Comparison of ENCODE assay signal across 24 cellular contexts in genomic region chr10:29255117-29255516, GRCh38. TPM values are rescaled to one million over a fixed set of nuclear protein-coding genes. Genes with fewer than 3 reads are reported as not detected.
"Had no signal": no experiment of that assay in that cellular context is flagged by ENCODE, and none has a peak within 500 bp of the region (broad histone marks: within the 10 kb centered on the region; RNA-seq: fewer than 3 reads in every experiment).

No MANE protein-coding gene starts in this region.

- H3K4me1 Mint-ChIP-seq: activated CD4-positive, alpha-beta T cell treated with anti-CD3 and anti-CD28 coated beads for 36 hours; activated CD8-positive, alpha-beta memory T cell treated with anti-CD3 and anti-CD28 coated beads, Interleukin-2, amount 10 ng/mL, durations not matched to agents 7 days and 5 days; central memory CD8-positive, alpha-beta T cell; immature natural killer cell had no signal

- H3K36me3 ChIP-seq: esophagus squamous epithelium, neural progenitor cell, ovary, sigmoid colon, stomach, WERI-Rb-1 had no signal

- H3K27me3 ChIP-seq: ovary, sigmoid colon, testis had no signal

- H3K4me3 Mint-ChIP-seq: activated CD4-positive, alpha-beta memory T cell treated with anti-CD3 and anti-CD28 coated beads for 36 hours; activated CD4-positive, alpha-beta T cell treated with anti-CD3 and anti-CD28 coated beads for 36 hours; activated CD8-positive, alpha-beta memory T cell treated with anti-CD3 and anti-CD28 coated beads, Interleukin-2, amount 10 ng/mL, durations not matched to agents 7 days and 5 days; activated T-cell treated with anti-CD3 and anti-CD28 coated beads, Interleukin-2, amount 50 U/mL, for 24 hours; central memory CD8-positive, alpha-beta T cell; immature natural killer cell; neural progenitor cell; T-helper 1 cell treated with Interleukin-12 subunit alpha and Interleukin-12 subunit beta and Interleukin-4 antibody, amounts not matched to agents 30 μg/mL and 1 μg/mL, for 36 hours had no signal

- DNase-seq: activated CD4-positive, alpha-beta memory T cell treated with anti-CD3 and anti-CD28 coated beads for 36 hours; activated CD4-positive, alpha-beta T cell treated with anti-CD3 and anti-CD28 coated beads for 36 hours; activated CD8-positive, alpha-beta memory T cell treated with anti-CD3 and anti-CD28 coated beads, Interleukin-2, amount 10 ng/mL, durations not matched to agents 7 days and 5 days; activated effector memory CD4-positive, alpha-beta T cell treated with Interleukin-2 at 50 U/mL for 16 hours; activated naive CD4-positive, alpha-beta T cell treated with anti-CD3 and anti-CD28 coated beads, Interleukin-2, amount 50 U/mL, for 16 hours; activated T-cell treated with anti-CD3 and anti-CD28 coated beads, Interleukin-2, amount 50 U/mL, for 24 hours; cortex of kidney; effector CD4-positive, alpha-beta T cell; esophagus squamous epithelium; foreskin fibroblast; head of caudate nucleus; immature natural killer cell; ovary; sigmoid colon; stimulated activated CD4-positive, alpha-beta T cell treated with anti-CD3 and anti-CD28 coated beads, Interleukin-1b, Interleukin-23, amount 100 ng/mL, for 48 hours; stomach; testis; WERI-Rb-1 had no signal

- H3K4me1 ChIP-seq: esophagus squamous epithelium had no signal

- H3K27ac ChIP-seq: esophagus squamous epithelium, neural progenitor cell, ovary, sigmoid colon, stomach, testis, WERI-Rb-1 had no signal

- H3K4me3 ChIP-seq: esophagus squamous epithelium, neural progenitor cell, ovary, sigmoid colon, stomach, testis had no signal

- H3K9me3 ChIP-seq: esophagus squamous epithelium, ovary, sigmoid colon, testis had no signal

- H3K27ac Mint-ChIP-seq: activated CD4-positive, alpha-beta memory T cell treated with anti-CD3 and anti-CD28 coated beads for 36 hours; activated CD4-positive, alpha-beta T cell treated with anti-CD3 and anti-CD28 coated beads for 36 hours; activated CD8-positive, alpha-beta memory T cell treated with anti-CD3 and anti-CD28 coated beads, Interleukin-2, amount 10 ng/mL, durations not matched to agents 7 days and 5 days; activated T-cell treated with anti-CD3 and anti-CD28 coated beads, Interleukin-2, amount 50 U/mL, for 24 hours; immature natural killer cell; T-helper 1 cell treated with Interleukin-12 subunit alpha and Interleukin-12 subunit beta and Interleukin-4 antibody, amounts not matched to agents 30 μg/mL and 1 μg/mL, for 36 hours had no signal

- ATAC-seq: activated CD4-positive, alpha-beta T cell treated with anti-CD3 and anti-CD28 coated beads for 36 hours; activated CD8-positive, alpha-beta memory T cell treated with anti-CD3 and anti-CD28 coated beads, Interleukin-2, amount 10 ng/mL, durations not matched to agents 7 days and 5 days had no signal

- H3K36me3 Mint-ChIP-seq: activated CD4-positive, alpha-beta memory T cell treated with anti-CD3 and anti-CD28 coated beads for 36 hours; activated CD8-positive, alpha-beta memory T cell treated with anti-CD3 and anti-CD28 coated beads, Interleukin-2, amount 10 ng/mL, durations not matched to agents 7 days and 5 days; immature natural killer cell; neural progenitor cell had no signal

- H3K9me3 Mint-ChIP-seq: activated CD4-positive, alpha-beta memory T cell treated with anti-CD3 and anti-CD28 coated beads for 36 hours; activated T-cell treated with anti-CD3 and anti-CD28 coated beads, Interleukin-2, amount 50 U/mL, for 24 hours; central memory CD8-positive, alpha-beta T cell; immature natural killer cell; T-helper 1 cell treated with Interleukin-12 subunit alpha and Interleukin-12 subunit beta and Interleukin-4 antibody, amounts not matched to agents 30 μg/mL and 1 μg/mL, for 36 hours had no signal

- H3K9ac ChIP-seq: neural progenitor cell had no signal

RNA-seq across cellular contexts. Expression of gene LYZL1, which starts 33.8 kb away (rescaled TPM):
- total RNA-seq: activated CD4-positive, alpha-beta memory T cell treated with anti-CD3 and anti-CD28 coated beads for 36 hours; activated CD4-positive, alpha-beta T cell treated with anti-CD3 and anti-CD28 coated beads for 36 hours; activated CD8-positive, alpha-beta memory T cell treated with anti-CD3 and anti-CD28 coated beads, Interleukin-2, amount 10 ng/mL, durations not matched to agents 7 days and 5 days; endothelial cell of umbilical vein; esophagus squamous epithelium; lower leg skin; ovary; sigmoid colon; stomach; ureter had no signal
- polyA plus RNA-seq: endothelial cell of umbilical vein, immature natural killer cell, ovary, sigmoid colon, stomach had no signal
